7 cellular contexts compared by ENCODE assay signal in the genomic region with DNA sequence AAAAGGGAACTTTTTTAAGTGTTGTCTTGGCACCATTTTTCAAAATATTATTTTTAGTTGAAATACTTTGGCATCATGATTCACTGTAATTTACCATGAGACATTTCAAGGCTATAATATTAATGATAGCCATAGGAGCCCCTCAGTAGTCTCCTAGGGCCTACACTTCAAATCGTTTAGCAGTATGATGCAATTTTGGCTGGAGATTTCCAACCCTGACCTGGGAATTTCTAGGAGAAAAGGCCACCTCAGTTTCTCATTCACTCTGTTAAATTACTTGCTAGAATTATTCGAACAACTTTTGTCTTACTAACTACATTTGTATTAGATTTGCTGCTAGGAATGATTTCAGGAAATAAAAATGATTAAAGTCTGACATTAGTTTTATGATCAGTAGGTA.
"Had no signal": no experiment of that assay in that cellular context is flagged by ENCODE, and none has a peak within 500 bp of the region (broad histone marks: within the 10 kb centered on the region; RNA-seq: fewer than 3 reads in every experiment).

No MANE protein-coding gene starts in this region.

- H3K4me3 ChIP-seq: GM12878 had no signal

- FAIRE-seq: GM12878, GM12891, GM12892, GM18507, GM19239 had no signal

- DNase-seq: GDM1, GF-D8 had no signal

- ATAC-seq: GM12878 had no signal
